ENCODE assay signal across 17 cellular contexts in the genomic region with DNA sequence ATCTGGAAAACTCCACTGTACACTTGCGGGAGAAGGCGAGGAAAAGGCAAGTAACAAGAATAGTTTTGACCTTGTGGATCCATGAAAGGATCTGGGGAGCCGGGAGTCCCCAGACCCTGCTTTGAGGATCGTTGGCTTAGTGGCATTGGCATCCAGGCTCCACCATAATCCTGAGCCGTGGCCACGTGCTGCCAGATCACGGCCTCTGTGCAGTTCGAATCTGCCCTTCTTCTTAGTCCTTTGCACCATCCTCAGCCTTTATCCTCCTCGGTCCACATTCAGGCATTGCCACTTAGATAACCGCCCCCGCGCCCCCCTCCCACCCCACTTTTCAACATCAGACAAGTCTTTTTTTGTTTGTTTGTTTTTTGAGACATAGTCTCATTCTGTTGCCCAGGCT.
"Had no signal": no experiment of that assay in that cellular context is flagged by ENCODE, and none has a peak within 500 bp of the region (broad histone marks: within the 10 kb centered on the region; RNA-seq: fewer than 3 reads in every experiment).

No MANE protein-coding gene starts in this region.

- H3K27me3 Mint-ChIP-seq: naive B cell; stimulated activated naive B cell treated with anti-CD40 and anti-IgM and Interleukin-4, amounts not matched to agents 10 μg/mL and 1 μg/mL and 100 μg/mL, for 72 hours; stimulated activated naive CD8-positive, alpha-beta T cell treated with anti-CD3 and anti-CD28 coated beads, Interleukin-15, amount 100 ng/mL, for 72 hours had no signal

- H3K4me1 Mint-ChIP-seq: naive B cell had no signal

- H2AFZ ChIP-seq: hepatocyte had no signal

- DNase-seq: effector CD4-positive, alpha-beta T cell; foreskin melanocyte; head of caudate nucleus; left colon; mesendoderm; naive B cell; stimulated activated CD4-positive, alpha-beta T cell treated with anti-CD3 and anti-CD28 coated beads, Interleukin-2, amount 100 ng/mL, for 24 hours; stimulated activated CD4-positive, alpha-beta T cell treated with anti-CD3 and anti-CD28 coated beads, Interleukin-4, amount 100 ng/mL, for 4 hours; stimulated activated naive B cell treated with anti-CD40 and anti-IgM and Interleukin-4, amounts not matched to agents 10 μg/mL and 1 μg/mL and 100 μg/mL, for 72 hours; stimulated activated naive CD8-positive, alpha-beta T cell treated with anti-CD3 and anti-CD28 coated beads, Interleukin-15, amount 100 ng/mL, for 72 hours; trophoblast cell had no signal

- H3K4me2 ChIP-seq: hepatocyte had no signal

- H3K27me3 ChIP-seq: hepatocyte, neutrophil had no signal

- H3K36me3 ChIP-seq: thoracic aorta had no signal

- H3K9me3 ChIP-seq: neutrophil, thoracic aorta had no signal

- H3K27ac Mint-ChIP-seq: nephron; stimulated activated naive B cell treated with anti-CD40 and anti-IgM and Interleukin-4, amounts not matched to agents 10 μg/mL and 1 μg/mL and 100 μg/mL, for 72 hours; stimulated activated naive CD8-positive, alpha-beta T cell treated with anti-CD3 and anti-CD28 coated beads, Interleukin-15, amount 100 ng/mL, for 72 hours had no signal

- H3K4me3 ChIP-seq: coronary artery, hepatocyte, thoracic aorta had no signal

- H3K27ac ChIP-seq: coronary artery, hepatocyte, neutrophil, thoracic aorta had no signal

- ATAC-seq: left colon; sciatic nerve; stimulated activated naive B cell treated with anti-CD40 and anti-IgM and Interleukin-4, amounts not matched to agents 10 μg/mL and 1 μg/mL and 100 μg/mL, for 72 hours; stimulated activated naive CD8-positive, alpha-beta T cell treated with anti-CD3 and anti-CD28 coated beads, Interleukin-15, amount 100 ng/mL, for 72 hours had no signal

- H3K9me3 Mint-ChIP-seq: naive B cell; nephron; stimulated activated naive B cell treated with anti-CD40 and anti-IgM and Interleukin-4, amounts not matched to agents 10 μg/mL and 1 μg/mL and 100 μg/mL, for 72 hours; stimulated activated naive CD8-positive, alpha-beta T cell treated with anti-CD3 and anti-CD28 coated beads, Interleukin-15, amount 100 ng/mL, for 72 hours had no signal

- H3K4me3 Mint-ChIP-seq: naive B cell; nephron; stimulated activated naive B cell treated with anti-CD40 and anti-IgM and Interleukin-4, amounts not matched to agents 10 μg/mL and 1 μg/mL and 100 μg/mL, for 72 hours; stimulated activated naive CD8-positive, alpha-beta T cell treated with anti-CD3 and anti-CD28 coated beads, Interleukin-15, amount 100 ng/mL, for 72 hours had no signal
